14 cellular contexts compared by ENCODE assay signal in genomic region chr21:43608664-43609063, GRCh38.
"Had no signal": no experiment of that assay in that cellular context is flagged by ENCODE, and none has a peak within 500 bp of the region (broad histone marks: within the 10 kb centered on the region; RNA-seq: fewer than 3 reads in every experiment).

No MANE protein-coding gene starts in this region.

- H3K9me3 ChIP-seq: gastroesophageal sphincter, suprapubic skin had no signal

- H3K4me3 ChIP-seq: gastroesophageal sphincter, skin epidermis, suprapubic skin had no signal

- DNase-seq: activated B cell treated with CpG ODN at 0.5 μM for 24 hours; activated CD4-positive, alpha-beta T cell treated with anti-CD3 and anti-CD28 coated beads for 48 hours; activated CD8-positive, alpha-beta memory T cell treated with anti-CD3 and anti-CD28 coated beads, Interleukin-2, amount 50 U/mL, for 48 hours; activated gamma-delta T cell treated with Interleukin-2 at 50 U/mL for 16 hours; activated T-cell treated with anti-CD3 and anti-CD28 coated beads, Interleukin-2, amount 50 U/mL, for 72 hours; amygdala; effector CD8-positive, alpha-beta T cell; naive thymus-derived CD4-positive, alpha-beta T cell; retina; stimulated activated naive CD8-positive, alpha-beta T cell treated with anti-CD3 and anti-CD28 coated beads, Interleukin-15, Interleukin-2, amounts not matched to agents 100 U/mL and 50 U/mL, for 24 hours; SW 1271 had no signal

- H3K27ac ChIP-seq: suprapubic skin had no signal

- H3K36me3 ChIP-seq: gastroesophageal sphincter, suprapubic skin had no signal

- ATAC-seq: activated T-cell treated with anti-CD3 and anti-CD28 coated beads, Interleukin-2, amount 50 U/mL, for 72 hours; gastroesophageal sphincter; naive thymus-derived CD4-positive, alpha-beta T cell; stimulated activated naive CD8-positive, alpha-beta T cell treated with anti-CD3 and anti-CD28 coated beads, Interleukin-15, Interleukin-2, amounts not matched to agents 100 U/mL and 50 U/mL, for 24 hours had no signal

- H3K27me3 ChIP-seq: gastroesophageal sphincter, suprapubic skin had no signal
